Comparison of ENCODE assay signal across 16 cellular contexts in the genomic region with DNA sequence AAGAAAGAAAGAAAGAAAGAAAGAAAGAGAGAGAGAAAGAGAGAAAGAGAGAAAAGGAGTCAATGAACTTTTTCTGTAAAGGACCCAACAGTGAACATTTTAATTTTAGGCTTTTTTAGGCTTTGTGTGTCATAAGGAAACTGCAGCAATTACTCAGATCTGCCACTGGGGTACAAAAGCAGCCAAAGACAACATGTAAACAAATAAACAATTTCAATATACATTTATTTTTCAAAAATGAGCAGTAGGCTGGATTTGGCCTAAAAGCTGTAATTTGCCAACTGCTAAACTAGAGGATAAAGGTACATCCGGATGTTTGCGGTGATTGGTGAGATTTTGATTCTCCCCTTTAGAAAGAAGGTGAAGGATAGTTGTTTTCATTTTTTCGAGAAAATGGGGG.
DNase-seq lines count a peak whose midpoint lies in the region; ATAC-seq and TF ChIP-seq lines count a peak whose summit lies in the region.
"Had no signal": no experiment of that assay in that cellular context is flagged by ENCODE, and none has a peak within 500 bp of the region (broad histone marks: within the 10 kb centered on the region; RNA-seq: fewer than 3 reads in every experiment).

No MANE protein-coding gene starts in this region.

- H3K27ac ChIP-seq in osteoblast (ENCODE audit: low read depth, low read length) = no peak overlapping the region
- no peak overlapping the region for H3K27ac ChIP-seq in body of pancreas
- H3K27ac ChIP-seq: GM23248 had no signal

- no peak overlapping the region for H3K4me3 Mint-ChIP-seq in HFFc6
- H3K4me3 Mint-ChIP-seq in chondrocyte (ENCODE audit: unreplicated experiment) = no peak overlapping the region
- H3K4me3 Mint-ChIP-seq: CD8-positive, alpha-beta memory T cell had no signal

- H3K27me3 Mint-ChIP-seq in HFFc6 (ENCODE audit: insufficient read depth) = peaks cover 8% of the 10 kb centered on the region; the same call in 1 of the 2 replicates
- peaks cover 17% of the 10 kb centered on the region for H3K27me3 Mint-ChIP-seq in chondrocyte (ENCODE audit: low read depth)

- no peaks in the 10 kb centered on the region for H3K79me2 ChIP-seq in osteoblast (ENCODE audit: insufficient read depth, low read length)

- no peak overlapping the region for H3K4me3 ChIP-seq in osteoblast (ENCODE audit: insufficient read depth, low read length)
- H3K4me3 ChIP-seq in body of pancreas = no peak overlapping the region
- H3K4me3 ChIP-seq: GM23248 had no signal

- no peak for TF ChIP-seq POLR2A in body of pancreas (IDR thresholded peaks at IDR 0.05)

- H3K4me2 ChIP-seq in osteoblast (ENCODE audit: insufficient read depth, low read length) = no peak overlapping the region

- no peaks in the 10 kb centered on the region for H3K36me3 ChIP-seq in osteoblast (ENCODE audit: insufficient read depth, low read length)
- no peaks in the 10 kb centered on the region for H3K36me3 ChIP-seq in body of pancreas (replicated peaks in 1 of 2; ENCODE audit: insufficient read depth in 1 of 2, low read depth in 2 of 2)

- H3K36me3 Mint-ChIP-seq in HFFc6 (ENCODE audit: low read depth) = no peaks in the 10 kb centered on the region
- H3K36me3 Mint-ChIP-seq in chondrocyte (ENCODE audit: low read depth) = no peaks in the 10 kb centered on the region
- H3K36me3 Mint-ChIP-seq: CD8-positive, alpha-beta memory T cell had no signal

- DNase-seq in ELR (ENCODE audit: low read depth) (peak; percentile 9), HFFc6 (no peak), chondrocyte (ENCODE audit: low spot score) (no peak), osteoblast (ENCODE audit: insufficient read length, low spot score, missing footprints) (no peak), NOMO-1 treated with DMSO at 0.1 percent for 48 hours (lab: John Stamatoyannopoulos, UW; ENCODE audit: unreplicated experiment) (no peak), EL (no peak), body of pancreas (no peak)
- DNase-seq: CD8-positive, alpha-beta memory T cell; GM23248; KG1; NCI-H1092; NCI-H1694 treated with DMSO at 0.1 percent for 48 hours; NCI-H446 treated with DMSO at 0.1 percent for 48 hours; NCI-H748 treated with DMSO at 0.1 percent for 48 hours; SIG-M5 had no signal

- ATAC-seq in body of pancreas = no peak
- ATAC-seq in GM21515 (IDR thresholded peaks at IDR 0.05; ENCODE audit: unreplicated experiment) = no peak

- H3K27me3 ChIP-seq in osteoblast (ENCODE audit: insufficient read depth, low read length) (no peaks in the 10 kb centered on the region), body of pancreas (no peaks in the 10 kb centered on the region)

- H3K27ac Mint-ChIP-seq in HFFc6 (no peak overlapping the region), chondrocyte (ENCODE audit: unreplicated experiment) (no peak overlapping the region)
- H3K27ac Mint-ChIP-seq: CD8-positive, alpha-beta memory T cell had no signal

- H3K4me1 Mint-ChIP-seq in HFFc6 (ENCODE audit: low read depth) (no peaks in the 10 kb centered on the region), chondrocyte (ENCODE audit: low read depth) (no peaks in the 10 kb centered on the region)
- H3K4me1 Mint-ChIP-seq: CD8-positive, alpha-beta memory T cell had no signal

- H3K4me1 ChIP-seq in osteoblast (ENCODE audit: insufficient read depth, low read length) (no peaks in the 10 kb centered on the region), body of pancreas (no peaks in the 10 kb centered on the region)

- no peak overlapping the region for H2AFZ ChIP-seq in osteoblast (ENCODE audit: low read length)
- H2AFZ ChIP-seq: GM23248 had no signal

- H4K20me1 ChIP-seq in osteoblast (ENCODE audit: insufficient read depth, low read length) = no peaks in the 10 kb centered on the region

- intact Hi-C loops in body of pancreas (cut with DNase I) = no loop called here

- H3K9me3 ChIP-seq in osteoblast (ENCODE audit: low read depth, low read length) (no peaks in the 10 kb centered on the region), body of pancreas (no peaks in the 10 kb centered on the region)

- 77 to 88% methylated on average over 3 of the region's 3 CpGs for WGBS in body of pancreas, 2 donors

- H3K9me3 Mint-ChIP-seq in HFFc6 = no peaks in the 10 kb centered on the region
- H3K9me3 Mint-ChIP-seq in chondrocyte (ENCODE audit: low read depth) = no peaks in the 10 kb centered on the region
- H3K9me3 Mint-ChIP-seq: CD8-positive, alpha-beta memory T cell had no signal

- peak; percentile 46; the same call in 1 of the 2 replicates for TF ChIP-seq CTCF in HFFc6 (IDR thresholded peaks at IDR 0.05)
- TF ChIP-seq CTCF in chondrocyte (IDR thresholded peaks at IDR 0.05) = peak; percentile 37
- peak; percentile 16 for TF ChIP-seq CTCF in osteoblast (IDR thresholded peaks at IDR 0.05; ENCODE audit: extremely low read depth, low read depth, low read length)
- no peak for TF ChIP-seq CTCF in body of pancreas (IDR thresholded peaks at IDR 0.05)

Comparison
In these comparisons a context has a peak if more than half of its experiments do, and no peak if none do; other contexts are left out.
1. CTCF ChIP-seq: peak in HFFc6 (single experiment), chondrocyte (single experiment) and osteoblast (single experiment); none in body of pancreas (0 of 7).